ENCODE assay signal across 9 cellular contexts in genomic region chr15:52466134-52466701, GRCh38.
DNase-seq lines count a peak whose midpoint lies in the region; ATAC-seq, FAIRE-seq and TF ChIP-seq lines count a peak whose summit lies in the region.
"Had no signal": no experiment of that assay in that cellular context is flagged by ENCODE, and none has a peak within 500 bp of the region (broad histone marks: within the 10 kb centered on the region; RNA-seq: fewer than 3 reads in every experiment).

No MANE protein-coding gene starts in this region.

- H3K9ac ChIP-seq in HUES6 (ENCODE audit: low read length) (no peak overlapping the region), trophoblast cell (ENCODE audit: low read length) (no peak overlapping the region)

- peaks cover 0 to 7% of the 10 kb centered on the region in 2 donors for H3K9me3 Mint-ChIP-seq in activated naive CD4-positive, alpha-beta T cell treated with anti-CD3 and anti-CD28 coated beads, Interleukin-2, amount 50 U/mL, for 72 hours

- no peak overlapping the region for H4K91ac ChIP-seq in trophoblast cell (ENCODE audit: low read depth, low read length)

- no CpG with 5 or more reads among the region's 2 CpGs for WGBS in trophoblast cell (ENCODE audit: extremely low coverage, insufficient coverage, insufficient read length)

- H3K4ac ChIP-seq in trophoblast cell (ENCODE audit: low read depth, low read length): no peak overlapping the region

- peak; percentile 99 for FAIRE-seq in GM12891 (lab: Jason Lieb, UNC)

- H2AK5ac ChIP-seq in trophoblast cell (ENCODE audit: low read length): no peak overlapping the region

- H3K36me3 Mint-ChIP-seq in activated naive CD4-positive, alpha-beta T cell treated with anti-CD3 and anti-CD28 coated beads, Interleukin-2, amount 50 U/mL, for 72 hours: peaks cover 6 to 10% of the 10 kb centered on the region in 2 donors

- no peak overlapping the region for H2AFZ ChIP-seq in trophoblast cell (ENCODE audit: insufficient read depth, low read length, poor library complexity)

- no peaks in the 10 kb centered on the region for H3K36me3 ChIP-seq in HUES6 (ENCODE audit: control insufficient read depth, insufficient read depth, low read length)
- H3K36me3 ChIP-seq in trophoblast cell (ENCODE audit: control insufficient read depth in 1 of 2, insufficient read depth in 2 of 2, low read length in 2 of 2): no peaks in the 10 kb centered on the region

- no peak overlapping the region for H2BK5ac ChIP-seq in trophoblast cell (ENCODE audit: low read depth, low read length, poor library complexity)

- H3K9me3 ChIP-seq in HUES6 (ENCODE audit: control insufficient read depth, insufficient read depth, low read depth, low read length): 0 out of 2 replicates have a peak, but pooled peaks cover 3% of the 10 kb centered on the region
- H3K9me3 ChIP-seq in trophoblast cell (ENCODE audit: insufficient read depth, low read depth, low read length): no peaks in the 10 kb centered on the region

- H3K18ac ChIP-seq in trophoblast cell (ENCODE audit: low read length): no peak overlapping the region

- peak; percentile 54; the same call in 1 of the 2 replicates for TF ChIP-seq POLR2A in GM12891 (IDR thresholded peaks at IDR 0.05; ENCODE audit: low read depth, low read length)

- H3K27ac Mint-ChIP-seq in activated naive CD4-positive, alpha-beta T cell treated with anti-CD3 and anti-CD28 coated beads, Interleukin-2, amount 50 U/mL, for 72 hours: no peak overlapping the region

- peaks cover 15% of the 10 kb centered on the region for H3K4me1 ChIP-seq in HUES6 (ENCODE audit: control insufficient read depth, insufficient read depth, low read length)
- no peaks in the 10 kb centered on the region for H3K4me1 ChIP-seq in trophoblast cell (ENCODE audit: control insufficient read depth in 1 of 2, insufficient read depth in 2 of 2, low read length in 2 of 2)

- H2BK120ac ChIP-seq in trophoblast cell (ENCODE audit: insufficient read depth, low read length, poor library complexity): no peak overlapping the region

- H3K4me3 ChIP-seq in HUES6 (ENCODE audit: low read depth, low read length) (no peak overlapping the region; the same call in 1 of the 2 replicates), trophoblast cell (ENCODE audit: low read depth, low read length) (no peak overlapping the region)

- H3K79me1 ChIP-seq in trophoblast cell (ENCODE audit: low read length): no peaks in the 10 kb centered on the region

- no peak overlapping the region for H2BK12ac ChIP-seq in trophoblast cell (ENCODE audit: low read length)

- DNase-seq in GM12891 (ENCODE audit: insufficient read length, low spot score) (peak; percentile 66), trophoblast cell (peak; percentile 18 to 25), DMS79 (lab: John Stamatoyannopoulos, UW) (no peak), SW480 (ENCODE audit: low spot score) (no peak), SK-N-DZ (ENCODE audit: low spot score) (no peak)
- DNase-seq in activated naive CD4-positive, alpha-beta T cell treated with anti-CD3 and anti-CD28 coated beads, Interleukin-2, amount 50 U/mL, for 72 hours (ENCODE audit: low spot score in 2 of 2): peak in 1 of 2 donors; percentile 27

- no peak overlapping the region for H3K23ac ChIP-seq in trophoblast cell (ENCODE audit: low read length)

- H4K12ac ChIP-seq in trophoblast cell (ENCODE audit: low read depth, low read length): no peak overlapping the region

- ATAC-seq in GM21528 (IDR thresholded peaks at IDR 0.05; ENCODE audit: low FRiP score, unreplicated experiment): peak; percentile 98
- peak; percentile 73 to 78 for ATAC-seq in activated naive CD4-positive, alpha-beta T cell treated with anti-CD3 and anti-CD28 coated beads, Interleukin-2, amount 50 U/mL, for 72 hours

- H3K79me2 ChIP-seq in trophoblast cell (ENCODE audit: control insufficient read depth, insufficient read depth, low read length, poor library complexity): no peaks in the 10 kb centered on the region

- H3K27ac ChIP-seq in HUES6 (ENCODE audit: low read depth, low read length) (0 out of 2 replicates have a peak overlapping the region, but pooled peaks have one; percentile 11), trophoblast cell (ENCODE audit: low read depth, low read length) (no peak overlapping the region)
- H3K27ac ChIP-seq: epithelial cell of prostate had no signal

- H3K27me3 ChIP-seq in HUES6 (ENCODE audit: control insufficient read depth, insufficient read depth, low read length): no peaks in the 10 kb centered on the region
- H3K27me3 ChIP-seq in trophoblast cell (ENCODE audit: insufficient read depth, low read length): no peaks in the 10 kb centered on the region

- no peak overlapping the region for H4K8ac ChIP-seq in trophoblast cell (ENCODE audit: low read depth, low read length)

- no peak overlapping the region for H3K4me2 ChIP-seq in trophoblast cell (ENCODE audit: low read length)

- H3K14ac ChIP-seq in trophoblast cell (ENCODE audit: low read length): no peak overlapping the region

TF ChIP-seq in GM12891, 5 proteins besides CTCF, POLR2A, EP300 and RAD21:
- TF ChIP-seq SPI1 (IDR thresholded peaks at IDR 0.05; ENCODE audit: low read depth, low read length) (peak; percentile 100), TAF1 (IDR thresholded peaks at IDR 0.05; ENCODE audit: low read depth, low read length) (peak; percentile 21; the same call in 1 of the 2 replicates), PAX5 (IDR thresholded peaks at IDR 0.05; ENCODE audit: insufficient read depth, low read length, severe bottlenecking) (peak; percentile 40), POU2F2 (IDR thresholded peaks at IDR 0.05; ENCODE audit: low read depth, low read length) (peak; percentile 89), POLR2AphosphoS5 (IDR thresholded peaks at IDR 0.05; ENCODE audit: low read depth, low read length) (peak; percentile 57; the same call in 1 of the 2 replicates)

Comparison
In these comparisons a context has a peak if more than half of its experiments do, and no peak if none do; other contexts are left out.
1. DNase-seq: peak in GM12891 (single experiment) and trophoblast cell (2 of 2); none in DMS79 (single experiment), SW480 (single experiment) and SK-N-DZ (single experiment).